11 cellular contexts compared by ENCODE assay signal in the genomic region with DNA sequence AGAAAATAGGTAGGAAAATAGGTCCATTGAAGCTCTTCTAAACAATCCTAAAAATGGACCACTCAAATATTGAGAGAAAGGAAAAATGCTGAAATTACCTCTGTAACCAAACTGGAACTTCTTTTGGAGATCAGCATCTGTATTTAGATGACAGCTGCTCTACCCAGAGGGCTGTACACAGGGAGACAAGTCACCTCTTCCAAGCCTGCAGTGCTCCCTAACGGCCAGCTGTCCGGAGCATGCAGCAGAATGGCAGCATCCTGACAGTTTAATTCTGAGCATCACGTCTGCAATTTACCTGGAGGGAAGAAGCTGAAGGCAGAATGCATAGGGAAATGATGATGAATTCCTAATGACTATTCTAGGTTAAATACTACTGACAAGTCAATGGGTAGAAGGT.
DNase-seq lines count a peak whose midpoint lies in the region; ATAC-seq and TF ChIP-seq lines count a peak whose summit lies in the region.
"Had no signal": no experiment of that assay in that cellular context is flagged by ENCODE, and none has a peak within 500 bp of the region (broad histone marks: within the 10 kb centered on the region; RNA-seq: fewer than 3 reads in every experiment).

No MANE protein-coding gene starts in this region.

- peaks cover 11% of the 10 kb centered on the region for H3K27me3 Mint-ChIP-seq in activated CD4-positive, alpha-beta T cell treated with anti-CD3 and anti-CD28 coated beads, Interleukin-2, amount 10 ng/mL, durations not matched to agents 7 days and 5 days

- no peak overlapping the region for H2AFZ ChIP-seq in OCI-LY1 (ENCODE audit: low read length)
- no peak overlapping the region for H2AFZ ChIP-seq in fibroblast of lung (ENCODE audit: low read length)

- no peaks in the 10 kb centered on the region for H3K36me3 Mint-ChIP-seq in activated CD4-positive, alpha-beta T cell treated with anti-CD3 and anti-CD28 coated beads, Interleukin-2, amount 10 ng/mL, durations not matched to agents 7 days and 5 days (ENCODE audit: low read depth)
- H3K36me3 Mint-ChIP-seq: activated naive CD4-positive, alpha-beta T cell treated with anti-CD3 and anti-CD28 coated beads, Interleukin-2, amount 50 U/mL, for 24 hours; naive B cell had no signal

- H3K4me3 Mint-ChIP-seq in activated CD4-positive, alpha-beta T cell treated with anti-CD3 and anti-CD28 coated beads, Interleukin-2, amount 10 ng/mL, durations not matched to agents 7 days and 5 days = no peak overlapping the region
- H3K4me3 Mint-ChIP-seq: activated naive CD4-positive, alpha-beta T cell treated with anti-CD3 and anti-CD28 coated beads, Interleukin-2, amount 50 U/mL, for 24 hours; naive B cell had no signal

- TF ChIP-seq CTCF in left ventricle myocardium inferior (IDR thresholded peaks at IDR 0.05; ENCODE audit: borderline replicate concordance) (peak; percentile 25), OCI-LY1 (IDR thresholded peaks at IDR 0.05; ENCODE audit: low read length) (peak; percentile 26; the same call in 1 of the 2 replicates), fibroblast of lung (conservative IDR thresholded peaks at IDR 0.05 in 1 of 2, IDR thresholded peaks at IDR 0.05 in 1 of 2; ENCODE audit: low read depth in 1 of 2, low read length in 2 of 2) (peak; percentile 45 to 55)

- POLR2A ChIA-PET in activated CD4-positive, alpha-beta T cell treated with anti-CD3 and anti-CD28 coated beads, Interleukin-2, amount 10 ng/mL, durations not matched to agents 7 days and 5 days (lab: Charles Lee) = no interaction called here

- H3K27ac Mint-ChIP-seq in activated CD4-positive, alpha-beta T cell treated with anti-CD3 and anti-CD28 coated beads, Interleukin-2, amount 10 ng/mL, durations not matched to agents 7 days and 5 days = no peak overlapping the region
- H3K27ac Mint-ChIP-seq: activated naive CD4-positive, alpha-beta T cell treated with anti-CD3 and anti-CD28 coated beads, Interleukin-2, amount 50 U/mL, for 24 hours; naive B cell had no signal

- H3K4me3 ChIP-seq in left ventricle myocardium inferior (no peak overlapping the region), OCI-LY1 (ENCODE audit: low read depth, low read length, poor library complexity, severe bottlenecking) (no peak overlapping the region), fibroblast of lung (replicated peaks in 1 of 4; ENCODE audit: control extremely low read depth in 1 of 4, insufficient read depth in 1 of 4, low read depth in 3 of 4, low read length in 4 of 4) (no peak overlapping the region)

- H4K20me1 ChIP-seq in OCI-LY1 (ENCODE audit: insufficient read depth, low read length) = no peaks in the 10 kb centered on the region
- H4K20me1 ChIP-seq in fibroblast of lung (ENCODE audit: control insufficient read depth, extremely low read depth, insufficient read depth, low read length) = no peaks in the 10 kb centered on the region

- no peaks in the 10 kb centered on the region for H3K9me3 Mint-ChIP-seq in activated CD4-positive, alpha-beta T cell treated with anti-CD3 and anti-CD28 coated beads, Interleukin-2, amount 10 ng/mL, durations not matched to agents 7 days and 5 days
- H3K9me3 Mint-ChIP-seq: activated naive CD4-positive, alpha-beta T cell treated with anti-CD3 and anti-CD28 coated beads, Interleukin-2, amount 50 U/mL, for 24 hours; naive B cell had no signal

- no peaks in the 10 kb centered on the region for H3K9me2 ChIP-seq in OCI-LY1 (ENCODE audit: low read depth, low read length)

- H3K4me1 ChIP-seq in left ventricle myocardium inferior (no peaks in the 10 kb centered on the region), OCI-LY1 (ENCODE audit: insufficient read depth, low read length, severe bottlenecking) (no peaks in the 10 kb centered on the region), fibroblast of lung (ENCODE audit: control insufficient read depth, extremely low read depth, insufficient read depth, low read length) (no peaks in the 10 kb centered on the region)

- CTCF ChIA-PET in activated CD4-positive, alpha-beta T cell treated with anti-CD3 and anti-CD28 coated beads, Interleukin-2, amount 10 ng/mL, durations not matched to agents 7 days and 5 days (lab: Charles Lee) = no interaction called here

- H3K27ac ChIP-seq in left ventricle myocardium inferior (replicated peaks) = no peak overlapping the region
- H3K27ac ChIP-seq in OCI-LY1 (ENCODE audit: low read depth, low read length, poor library complexity, severe bottlenecking) = no peak overlapping the region
- H3K27ac ChIP-seq in fibroblast of lung (ENCODE audit: insufficient read depth, low read length) = no peak overlapping the region

- no peaks in the 10 kb centered on the region for H3K9me3 ChIP-seq in left ventricle myocardium inferior (replicated peaks)
- H3K9me3 ChIP-seq in OCI-LY1 (ENCODE audit: low read length) = no peaks in the 10 kb centered on the region
- H3K9me3 ChIP-seq in fibroblast of lung (ENCODE audit: control insufficient read depth, insufficient read depth, low read depth, low read length) = no peaks in the 10 kb centered on the region

- no peak overlapping the region for H3K4me2 ChIP-seq in OCI-LY1 (ENCODE audit: low read length)
- H3K4me2 ChIP-seq in fibroblast of lung (ENCODE audit: extremely low read depth, insufficient read depth, low read length) = no peak overlapping the region

- H3K27me3 ChIP-seq in left ventricle myocardium inferior (ENCODE audit: low read depth) (peaks cover 51% of the 10 kb centered on the region), OCI-LY1 (ENCODE audit: insufficient read depth, low read length) (no peaks in the 10 kb centered on the region), fibroblast of lung (ENCODE audit: control insufficient read depth, insufficient read depth, low read length) (no peaks in the 10 kb centered on the region)

- no peak for ATAC-seq in Right ventricle myocardium superior (ENCODE audit: poor library complexity)
- ATAC-seq in HG03097 (IDR thresholded peaks at IDR 0.05; ENCODE audit: low FRiP score, unreplicated experiment) = no peak
- no peak for ATAC-seq in HG03432 (IDR thresholded peaks at IDR 0.05; ENCODE audit: unreplicated experiment)

- H3K9ac ChIP-seq in OCI-LY1 (ENCODE audit: low read length) (no peak overlapping the region), fibroblast of lung (ENCODE audit: insufficient read depth, low read length) (no peak overlapping the region)

- DNase-seq in left ventricle myocardium inferior (no peak), Right ventricle myocardium superior (no peak), fibroblast of lung (ENCODE audit: low read depth in 2 of 2) (peak; percentile 14 to 54), posterior cingulate gyrus (no peak)
- no peak for DNase-seq in activated CD4-positive, alpha-beta T cell treated with anti-CD3 and anti-CD28 coated beads, Interleukin-2, amount 10 ng/mL, durations not matched to agents 7 days and 5 days
- DNase-seq: Kasumi-1, naive B cell had no signal

- no peaks in the 10 kb centered on the region for H3K4me1 Mint-ChIP-seq in activated CD4-positive, alpha-beta T cell treated with anti-CD3 and anti-CD28 coated beads, Interleukin-2, amount 10 ng/mL, durations not matched to agents 7 days and 5 days
- H3K4me1 Mint-ChIP-seq: activated naive CD4-positive, alpha-beta T cell treated with anti-CD3 and anti-CD28 coated beads, Interleukin-2, amount 50 U/mL, for 24 hours; naive B cell had no signal

- H3K36me3 ChIP-seq in left ventricle myocardium inferior (no peaks in the 10 kb centered on the region), OCI-LY1 (ENCODE audit: insufficient read depth, low read length) (no peaks in the 10 kb centered on the region), fibroblast of lung (ENCODE audit: control insufficient read depth, insufficient read depth, low read length) (no peaks in the 10 kb centered on the region)

- H3K79me2 ChIP-seq in OCI-LY1 (ENCODE audit: insufficient read depth, low read length) (no peaks in the 10 kb centered on the region), fibroblast of lung (ENCODE audit: control insufficient read depth, insufficient read depth, low read length) (no peaks in the 10 kb centered on the region)

- intact Hi-C loops in left ventricle myocardium inferior (cut with micrococcal nuclease) (no loop called here), Right ventricle myocardium superior (cut with DNase I) (no loop called here), posterior cingulate gyrus (cut with DNase I) (no loop called here)

- H3F3A ChIP-seq in OCI-LY1 (ENCODE audit: insufficient read depth, low read length) = no peaks in the 10 kb centered on the region

Comparison
In these comparisons a context has a peak if more than half of its experiments do, and no peak if none do; other contexts are left out.
1. DNase-seq: peak in fibroblast of lung (2 of 2); none in left ventricle myocardium inferior (single experiment), Right ventricle myocardium superior (single experiment), posterior cingulate gyrus (0 of 10) and activated CD4-positive, alpha-beta T cell treated with anti-CD3 and anti-CD28 coated beads, Interleukin-2, amount 10 ng/mL, durations not matched to agents 7 days and 5 days (single experiment).
2. Peak in every context shown above with its lines, with median percentiles within 50 percentile points of each other: CTCF ChIP-seq.